Comparison of ENCODE assay signal across 10 cellular contexts in genomic region chr2:190320696-190321095, GRCh38. TPM values are rescaled to one million over a fixed set of nuclear protein-coding genes. Genes with fewer than 3 reads are reported as not detected.
A peak's percentile ranks its signal among the peaks of the same experiment; 100 is the strongest.
DNase-seq lines count a peak whose midpoint lies in the region; ATAC-seq and TF ChIP-seq lines count a peak whose summit lies in the region.
"Had no signal": no experiment of that assay in that cellular context is flagged by ENCODE, and none has a peak within 500 bp of the region (broad histone marks: within the 10 kb centered on the region; RNA-seq: fewer than 3 reads in every experiment).

No MANE protein-coding gene starts in this region.

- H3K36me3 ChIP-seq in DND-41 (ENCODE audit: insufficient read depth, low read length) (no peaks in the 10 kb centered on the region), PC-9 (ENCODE audit: low read depth) (no peaks in the 10 kb centered on the region), gastrocnemius medialis (no peaks in the 10 kb centered on the region)

- H3K4me3 ChIP-seq in DND-41 (ENCODE audit: low read depth in 1 of 2, low read length in 2 of 2) (peak overlapping the region; percentile 61 to 91), PC-9 (no peak overlapping the region), gastrocnemius medialis (no peak overlapping the region)

- no peaks in the 10 kb centered on the region for H3F3A ChIP-seq in PC-9 (ENCODE audit: insufficient read depth, low read depth)

- H3K27me3 Mint-ChIP-seq in central memory CD8-positive, alpha-beta T cell: peaks cover 7% of the 10 kb centered on the region
- H3K27me3 Mint-ChIP-seq in H9 (ENCODE audit: low read depth): no peaks in the 10 kb centered on the region

- no peak overlapping the region for H3K23ac ChIP-seq in H9 (ENCODE audit: insufficient read length, low read depth, low read length)

- in situ Hi-C loops in gastrocnemius medialis (cut with MboI; ENCODE audit: low sequenced_read_pairs in 4 of 4): loop anchor here in 2 of 4 donors (10.0 kb wide), 2 partner anchors 54 to 214 kb away; partner anchors contain the start of gene NEMP2 (in 1 of the 2)

- no peak overlapping the region for H3K18ac ChIP-seq in H9 (ENCODE audit: insufficient read length, low read depth, low read length)

- H3K79me2 ChIP-seq in DND-41 (ENCODE audit: insufficient read depth, low read length): peaks cover 44% of the 10 kb centered on the region
- H3K79me2 ChIP-seq in PC-9 (ENCODE audit: low read depth): 0 out of 2 replicates have a peak, but pooled peaks cover 8% of the 10 kb centered on the region
- no peaks in the 10 kb centered on the region; the same call in 1 of the 2 replicates for H3K79me2 ChIP-seq in H9 (ENCODE audit: insufficient read depth, low read length)

- no peak overlapping the region for H2BK12ac ChIP-seq in H9 (ENCODE audit: insufficient read length, low read depth, low read length)

- POLR2A ChIA-PET in PC-9 (lab: Charles Lee; ENCODE audit: unreplicated experiment): no interaction called here

- H3K14ac ChIP-seq in H9 (ENCODE audit: insufficient read depth, low read length): no peak overlapping the region

- TF ChIP-seq CTCF in DND-41 (IDR thresholded peaks at IDR 0.05; ENCODE audit: borderline replicate concordance, extremely low read depth, low read length, poor library complexity, severe bottlenecking): no peak
- no peak for TF ChIP-seq CTCF in PC-9 (conservative IDR thresholded peaks at IDR 0.05)
- TF ChIP-seq CTCF in gastrocnemius medialis (IDR thresholded peaks at IDR 0.05 in 4 of 5, conservative IDR thresholded peaks at IDR 0.05 in 1 of 5): no peak
- no peak for TF ChIP-seq CTCF in H9 (conservative IDR thresholded peaks at IDR 0.05)

- H3K4me1 ChIP-seq in DND-41 (ENCODE audit: insufficient read depth, low read length) (peaks cover 49% of the 10 kb centered on the region), PC-9 (replicated peaks; ENCODE audit: insufficient read depth) (peaks cover 9% of the 10 kb centered on the region), gastrocnemius medialis (peaks cover 14 to 19% of the 10 kb centered on the region in 2 donors), H9 (ENCODE audit: insufficient read depth, low read length) (no peaks in the 10 kb centered on the region)

- H3K9ac ChIP-seq in DND-41 (ENCODE audit: low read depth, low read length) (peak overlapping the region; percentile 59), H9 (ENCODE audit: extremely low read depth, insufficient read length, low read length) (no peak overlapping the region)

- no peak overlapping the region for H2BK20ac ChIP-seq in H9 (ENCODE audit: low read depth, low read length, poor library complexity, severe bottlenecking)

- H3K27ac ChIP-seq in DND-41 (ENCODE audit: low read length) (peak overlapping the region; percentile 78), PC-9 (no peak overlapping the region), gastrocnemius medialis (peak overlapping the region; percentile 83 to 91 (median 89)), H9 (ENCODE audit: insufficient read length, low read depth, low read length) (no peak overlapping the region)

- H2BK5ac ChIP-seq in H9 (ENCODE audit: insufficient read length, low read length): no peak overlapping the region

- peak overlapping the region; percentile 85 for H2AFZ ChIP-seq in DND-41 (ENCODE audit: low read depth, low read length)
- H2AFZ ChIP-seq in PC-9: peak overlapping the region; percentile 84; the same call in 1 of the 2 replicates
- H2AFZ ChIP-seq in H9 (ENCODE audit: low read length): no peak overlapping the region

- H2BK120ac ChIP-seq in H9 (ENCODE audit: low read depth, low read length, poor library complexity, severe bottlenecking): no peak overlapping the region

- H4K8ac ChIP-seq in H9 (replicated peaks; ENCODE audit: insufficient read length, low read depth, low read length): no peak overlapping the region

- TF ChIP-seq POLR2A in gastrocnemius medialis (IDR thresholded peaks at IDR 0.05): no peak

- no peak overlapping the region for H3K56ac ChIP-seq in H9 (ENCODE audit: insufficient read length, low read depth, low read length)

- WGBS in H9 (ENCODE audit: extremely low coverage, insufficient read length, low lambda C conversion rate): no CpG with 5 or more reads among the region's 4 CpGs

- H3K4ac ChIP-seq in H9 (ENCODE audit: low read depth, low read length): no peak overlapping the region

- H2BK15ac ChIP-seq in H9 (ENCODE audit: low read depth, low read length): no peak overlapping the region

- H4K20me1 ChIP-seq in DND-41 (ENCODE audit: insufficient read depth, low read length) (no peaks in the 10 kb centered on the region), PC-9 (ENCODE audit: insufficient read depth) (no peaks in the 10 kb centered on the region), H9 (ENCODE audit: control insufficient read depth, insufficient read depth, insufficient read length) (no peaks in the 10 kb centered on the region)

- no peaks in the 10 kb centered on the region for H3K9me3 Mint-ChIP-seq in central memory CD8-positive, alpha-beta T cell
- H3K9me3 Mint-ChIP-seq in H9: no peaks in the 10 kb centered on the region

- H3K36me3 Mint-ChIP-seq in central memory CD8-positive, alpha-beta T cell (ENCODE audit: insufficient read depth): peaks cover 11% of the 10 kb centered on the region
- H3K36me3 Mint-ChIP-seq in H9 (ENCODE audit: insufficient read depth in 1 of 3, low read depth in 3 of 3): peaks cover 0 to 5% (median 0%) of the 10 kb centered on the region in 3 experiments; a peak in 1 of 7 replicates

- H3K79me1 ChIP-seq in H9 (ENCODE audit: insufficient read depth, low read depth, low read length, poor library complexity, severe bottlenecking): no peaks in the 10 kb centered on the region

- no peak overlapping the region for H4K91ac ChIP-seq in H9 (ENCODE audit: insufficient read length, low read depth, low read length)

- intact Hi-C loops in PC-9 (cut with micrococcal nuclease; ENCODE audit: unreplicated experiment) (no loop called here), gastrocnemius medialis (cut with DNase I; ENCODE audit: low total_unique reads) (no loop called here), left colon (cut with DNase I, micrococcal nuclease) (no loop called here)

- CTCF ChIA-PET in PC-9 (lab: Charles Lee): no interaction called here

- peak overlapping the region; percentile 91 for H3K4me3 Mint-ChIP-seq in central memory CD8-positive, alpha-beta T cell
- H3K4me3 Mint-ChIP-seq in H9: peak overlapping the region in 1 of 2 experiments; percentile 94; a peak in 3 of 5 replicates

- H2AK5ac ChIP-seq in H9 (ENCODE audit: insufficient read length, low read length): no peak overlapping the region

- H3T11ph ChIP-seq in H9 (ENCODE audit: low read length): no peak overlapping the region

- no TSS peak for BruUV-seq in PC-9 (replicated peaks; lab: Mats Ljungman, UMichigan)

- H3K27me3 ChIP-seq in DND-41 (ENCODE audit: insufficient read depth, low read length, poor library complexity): no peaks in the 10 kb centered on the region
- no peaks in the 10 kb centered on the region for H3K27me3 ChIP-seq in PC-9 (ENCODE audit: insufficient read depth, low read depth)
- H3K27me3 ChIP-seq in gastrocnemius medialis: no peaks in the 10 kb centered on the region
- H3K27me3 ChIP-seq in H9 (ENCODE audit: insufficient read depth, low read length): no peaks in the 10 kb centered on the region

- H3K9me2 ChIP-seq in PC-9 (ENCODE audit: insufficient read depth): no peaks in the 10 kb centered on the region

- H3K9me3 ChIP-seq in DND-41 (ENCODE audit: insufficient read depth, low read length, severe bottlenecking): no peaks in the 10 kb centered on the region
- no peaks in the 10 kb centered on the region for H3K9me3 ChIP-seq in PC-9 (ENCODE audit: insufficient read depth, low read depth)
- H3K9me3 ChIP-seq in gastrocnemius medialis: no peaks in the 10 kb centered on the region
- no peaks in the 10 kb centered on the region for H3K9me3 ChIP-seq in H9 (ENCODE audit: control insufficient read depth, low read depth, low read length)

- no peak for ATAC-seq in DND-41 (ENCODE audit: insufficient read depth, low read depth)
- ATAC-seq in central memory CD8-positive, alpha-beta T cell (replicated peaks; ENCODE audit: extremely low read depth, poor library complexity, severe bottlenecking): no peak
- ATAC-seq in gastrocnemius medialis: no peak
- ATAC-seq in left colon: no peak

- peaks cover 32% of the 10 kb centered on the region for H3K4me1 Mint-ChIP-seq in central memory CD8-positive, alpha-beta T cell
- peaks cover 10 to 11% of the 10 kb centered on the region in 2 experiments for H3K4me1 Mint-ChIP-seq in H9

- peaks cover 5% of the 10 kb centered on the region for H3K23me2 ChIP-seq in H9 (ENCODE audit: insufficient read length, low read depth, low read length, poor library complexity, severe bottlenecking)

- no peak overlapping the region for H4K5ac ChIP-seq in H9 (ENCODE audit: insufficient read length, low read depth, low read length)

- peak overlapping the region; percentile 94 for H3K27ac Mint-ChIP-seq in central memory CD8-positive, alpha-beta T cell (ENCODE audit: low read depth)
- H3K27ac Mint-ChIP-seq in H9: no peak overlapping the region; a peak in 1 of 7 replicates

- DNase-seq in DND-41: no peak
- DNase-seq in PC-9: no peak
- no peak for DNase-seq in central memory CD8-positive, alpha-beta T cell (ENCODE audit: low spot score in 2 of 2)
- no peak for DNase-seq in gastrocnemius medialis
- no peak for DNase-seq in H9
- no peak for DNase-seq in NCI-H1048 (lab: John Stamatoyannopoulos, UW)
- DNase-seq in RKO (ENCODE audit: low spot score): no peak
- DNase-seq in left colon: no peak
- DNase-seq: GF-D8, kidney glomerular epithelial cell had no signal

- peak overlapping the region; percentile 96 for H3K4me2 ChIP-seq in DND-41 (ENCODE audit: insufficient read depth, low read length)
- H3K4me2 ChIP-seq in PC-9: peak overlapping the region; percentile 80
- no peak overlapping the region for H3K4me2 ChIP-seq in H9 (ENCODE audit: insufficient read depth, insufficient read length, low read length)

RNA-seq across cellular contexts. Expression of gene HIBCH, which starts 1.1 kb away (rescaled TPM):
- 14.7 and 17.4 TPM in 2 replicates for total RNA-seq in PC-9 (2021)
- total RNA-seq in gastrocnemius medialis: 10 to 100 TPM in 2 of 4 donors, 1 to 10 TPM in 2; 3.7 to 20.1 (median 10.6) TPM
- total RNA-seq in H9 (2021): 25.5 and 28.0 TPM in 2 replicates
- 10 to 100 TPM; 51.4 to 66.1 TPM for total RNA-seq in left colon

RNA-seq across cellular contexts. Expression of gene INPP1, which starts 22.7 kb away (rescaled TPM):
- 7.1 and 9.5 TPM in 2 replicates for total RNA-seq in PC-9 (2021)
- 1 to 10 TPM; 5.6 to 9.9 (median 8.0) TPM for total RNA-seq in gastrocnemius medialis
- total RNA-seq in H9 (2021): 3.0 and 4.3 TPM in 2 replicates
- 10 to 100 TPM; 39.8 to 45.8 TPM for total RNA-seq in left colon

Comparison
In these comparisons a context has a peak if more than half of its experiments do, and no peak if none do; other contexts are left out.
1. H3K27ac ChIP-seq: peak in DND-41 (single experiment) and gastrocnemius medialis (4 of 4); none in PC-9 (single experiment) and H9 (single experiment).
2. H3K4me3 ChIP-seq: peak in DND-41 (2 of 2); none in PC-9 (single experiment) and gastrocnemius medialis (0 of 4).